In genomic region chr7:123538189-123538714, GRCh38 we compare ENCODE assay signal across 1 cellular context.
TF ChIP-seq lines count a peak whose summit lies in the region.

No MANE protein-coding gene starts in this region.

TF ChIP-seq in K562, 482 proteins besides CTCF, POLR2A, EP300 and RAD21 (continued from another document):
- TF ChIP-seq BCLAF1 (IDR thresholded peaks at IDR 0.05; ENCODE audit: borderline replicate concordance in 1 of 2, control insufficient read depth in 1 of 2, low read depth in 2 of 2, low read length in 1 of 2), result no peak
